ENCODE assay signal across 2 cellular contexts in genomic region chr6:100488231-100488630, GRCh38.
TF ChIP-seq lines count a peak whose summit lies in the region.

No MANE protein-coding gene starts in this region.

TF ChIP-seq in HepG2, 621 proteins besides CTCF, POLR2A, EP300 and RAD21:
- no peak for TF ChIP-seq SMC3 (IDR thresholded peaks at IDR 0.05; ENCODE audit: low read length)
- no peak for TF ChIP-seq MBNL3 (CRISPR knock-in tag; conservative IDR thresholded peaks at IDR 0.05)
- no peak for TF ChIP-seq HOMEZ (CRISPR knock-in tag; IDR thresholded peaks at IDR 0.05; ENCODE audit: low read depth)
- TF ChIP-seq KLF15 (CRISPR knock-in tag; IDR thresholded peaks at IDR 0.05; ENCODE audit: borderline replicate concordance): no peak
- no peak for TF ChIP-seq HDAC1 (CRISPR knock-in tag; IDR thresholded peaks at IDR 0.05)
- TF ChIP-seq ZFP62 (CRISPR knock-in tag; IDR thresholded peaks at IDR 0.05): no peak
- TF ChIP-seq ZNF841 (CRISPR knock-in tag; IDR thresholded peaks at IDR 0.05; ENCODE audit: borderline replicate concordance): no peak
- no peak for TF ChIP-seq U2AF1 (optimal IDR thresholded peaks at IDR 0.05; ENCODE audit: low read depth, low read length)
- TF ChIP-seq SPEN (CRISPR knock-in tag; IDR thresholded peaks at IDR 0.05; ENCODE audit: low read depth): no peak
- TF ChIP-seq RORA (CRISPR knock-in tag; IDR thresholded peaks at IDR 0.05): no peak
- no peak for TF ChIP-seq ZBTB38 (CRISPR knock-in tag; IDR thresholded peaks at IDR 0.05)
- no peak for TF ChIP-seq NCOA1 (CRISPR knock-in tag; IDR thresholded peaks at IDR 0.05)

TF ChIP-seq in GM12878, 131 proteins besides CTCF, POLR2A, EP300 and RAD21:
- TF ChIP-seq NR2C2 (IDR thresholded peaks at IDR 0.05; ENCODE audit: borderline replicate concordance, control insufficient read depth, insufficient read length, low read depth) (no peak), E2F4 (IDR thresholded peaks at IDR 0.05; ENCODE audit: low read depth, low read length) (no peak), HDAC6 (IDR thresholded peaks at IDR 0.05; ENCODE audit: unreplicated experiment) (no peak), FOXM1 (IDR thresholded peaks at IDR 0.05; ENCODE audit: low read depth, low read length) (no peak), ASH2L (IDR thresholded peaks at IDR 0.05; ENCODE audit: borderline replicate concordance, low read depth) (no peak), SMC3 (IDR thresholded peaks at IDR 0.05; ENCODE audit: borderline replicate concordance, low read length) (no peak), ZBTB11 (CRISPR knock-in tag; IDR thresholded peaks at IDR 0.05) (no peak)
